Comparison of ENCODE assay signal across 8 cellular contexts in the genomic region with DNA sequence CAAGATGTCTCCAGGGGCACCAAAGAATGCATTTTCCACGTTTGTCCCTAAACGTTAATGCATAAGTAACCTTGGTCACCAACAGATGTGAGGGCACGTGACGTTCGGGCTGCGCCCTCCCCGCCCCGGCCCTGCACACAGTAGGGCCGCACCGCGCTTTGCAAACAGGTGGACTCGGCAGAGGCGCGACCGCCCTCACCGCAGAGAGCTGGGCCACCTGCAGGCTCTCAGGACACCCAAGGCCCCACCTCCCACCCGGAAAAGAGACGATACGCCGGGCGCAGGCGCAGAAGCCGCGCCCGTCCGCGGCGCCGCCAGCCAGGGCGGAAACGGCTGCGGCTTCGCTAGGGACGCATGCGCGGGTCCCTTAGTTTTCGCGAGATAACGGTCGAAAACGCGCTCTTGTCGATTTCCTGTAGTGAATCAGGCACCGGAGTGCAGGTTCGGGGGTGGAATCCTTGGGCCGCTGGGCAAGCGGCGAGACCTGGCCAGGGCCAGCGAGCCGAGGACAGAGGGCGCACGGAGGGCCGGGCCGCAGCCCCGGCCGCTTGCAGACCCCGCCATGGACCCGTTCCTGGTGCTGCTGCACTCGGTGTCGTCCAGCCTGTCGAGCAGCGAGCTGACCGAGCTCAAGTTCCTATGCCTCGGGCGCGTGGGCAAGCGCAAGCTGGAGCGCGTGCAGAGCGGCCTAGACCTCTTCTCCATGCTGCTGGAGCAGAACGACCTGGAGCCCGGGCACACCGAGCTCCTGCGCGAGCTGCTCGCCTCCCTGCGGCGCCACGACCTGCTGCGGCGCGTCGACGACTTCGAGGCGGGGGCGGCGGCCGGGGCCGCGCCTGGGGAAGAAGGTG. TPM values are rescaled to one million over a fixed set of nuclear protein-coding genes. Genes with fewer than 3 reads are reported as not detected.
DNase-seq lines count a peak whose midpoint lies in the region; ATAC-seq lines count a peak whose summit lies in the region.

A gene with protein sequence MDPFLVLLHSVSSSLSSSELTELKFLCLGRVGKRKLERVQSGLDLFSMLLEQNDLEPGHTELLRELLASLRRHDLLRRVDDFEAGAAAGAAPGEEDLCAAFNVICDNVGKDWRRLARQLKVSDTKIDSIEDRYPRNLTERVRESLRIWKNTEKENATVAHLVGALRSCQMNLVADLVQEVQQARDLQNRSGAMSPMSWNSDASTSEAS (plus strand): TSS at position 399 of the 851 bp plus-strand sequence. CDS start 164 bp downstream, at position 563.

- peak within 1 kb of the TSS; percentile 96 for H4K91ac ChIP-seq in mesenchymal stem cell (ENCODE audit: low read length)

- H3K27ac Mint-ChIP-seq in effector memory CD8-positive, alpha-beta T cell, result peak within 1 kb of the TSS; percentile 98 to 99

- H3K4ac ChIP-seq in mesenchymal stem cell (ENCODE audit: low read depth in 1 of 2, low read length in 2 of 2), result peak within 1 kb of the TSS; percentile 99 to 100

- peak within 1 kb of the TSS; percentile 93 for H2BK120ac ChIP-seq in mesenchymal stem cell (ENCODE audit: low read depth, low read length)

- peaks cover 32% of the 10 kb centered on the region for H3K4me1 ChIP-seq in mesenchymal stem cell (ENCODE audit: control insufficient read depth, insufficient read depth, low read depth, low read length)

- peaks cover 28 to 37% of the 10 kb centered on the region in 2 donors for H3K4me1 Mint-ChIP-seq in effector memory CD8-positive, alpha-beta T cell (ENCODE audit: low read depth in 2 of 2)

- no peaks in the 10 kb centered on the region for H3K27me3 Mint-ChIP-seq in effector memory CD8-positive, alpha-beta T cell

- H3K14ac ChIP-seq in mesenchymal stem cell (ENCODE audit: low read length in 2 of 2), result peak within 1 kb of the TSS in 1 of 2 experiments; percentile 99

- CTCF ChIA-PET in activated CD8-positive, alpha-beta memory T cell treated with anti-CD3 and anti-CD28 coated beads for 36 hours (lab: Charles Lee), result no interaction called here

- H2AK5ac ChIP-seq in mesenchymal stem cell (ENCODE audit: low read length, severe bottlenecking), result peak within 1 kb of the TSS; percentile 90

- peak within 1 kb of the TSS in 1 of 2 experiments; percentile 97 for H3K23ac ChIP-seq in mesenchymal stem cell (ENCODE audit: low read length in 2 of 2)

- H3K27me3 ChIP-seq in mesenchymal stem cell (ENCODE audit: control insufficient read depth in 1 of 2, insufficient read depth in 1 of 2, low read length in 2 of 2), result peaks cover 0 to 11% of the 10 kb centered on the region in 2 experiments

- H3K4me3 ChIP-seq in mesenchymal stem cell (ENCODE audit: insufficient read depth in 1 of 2, low read depth in 1 of 2, low read length in 2 of 2), result peak within 1 kb of the TSS; percentile 88 to 93

- peak; percentile 70 for ATAC-seq in GM19395 (IDR thresholded peaks at IDR 0.05; ENCODE audit: unreplicated experiment)
- peak; percentile 68 for ATAC-seq in effector memory CD8-positive, alpha-beta T cell (replicated peaks)

- POLR2A ChIA-PET in activated CD8-positive, alpha-beta memory T cell treated with anti-CD3 and anti-CD28 coated beads for 36 hours (lab: Charles Lee), result interaction anchor here (0.5 to 2.9 kb wide), 6 partner anchors 44 to 1861 kb away, joined by 3 to 16 read pairs (median 6); a partner anchor contains a TSS

- H2AFZ ChIP-seq in mesenchymal stem cell (ENCODE audit: low read depth, low read length), result peak within 1 kb of the TSS; percentile 83

- H3K36me3 ChIP-seq in mesenchymal stem cell (ENCODE audit: control insufficient read depth in 1 of 2, insufficient read depth in 2 of 2, low read depth in 1 of 2, low read length in 2 of 2), result peaks cover 33 to 35% of the 10 kb centered on the region in 2 experiments

- H3K36me3 Mint-ChIP-seq in effector memory CD8-positive, alpha-beta T cell (ENCODE audit: insufficient read depth), result peaks cover 57% of the 10 kb centered on the region

- DNase-seq in CD1c-positive myeloid dendritic cell (ENCODE audit: extremely low spot score), result peak; percentile 98
- DNase-seq in HK-2 (ENCODE audit: unreplicated experiment), result peak; percentile 86
- peak; percentile 60 for DNase-seq in NK-92 (lab: John Stamatoyannopoulos, UW; ENCODE audit: unreplicated experiment)
- DNase-seq in effector memory CD8-positive, alpha-beta T cell, result peak; percentile 86 to 88 (median 88)
- peak; percentile 93 for DNase-seq in mesenchymal stem cell
- peak; percentile 81 for DNase-seq in stimulated activated CD8-positive, alpha-beta memory T cell treated with anti-CD3 and anti-CD28 coated beads, Interleukin-12 subunit alpha, Interleukin-12 subunit beta, amount 100 ng/mL, for 24 hours (ENCODE audit: extremely low read depth)

- H3K79me1 ChIP-seq in mesenchymal stem cell (replicated peaks; ENCODE audit: low read length, poor library complexity, severe bottlenecking), result peaks cover 13% of the 10 kb centered on the region

- WGBS in mesenchymal stem cell, result under 1% methylated on average over 88 of the region's 91 CpGs

- peak within 1 kb of the TSS; percentile 96 for H4K8ac ChIP-seq in mesenchymal stem cell (ENCODE audit: low read length)

- peak within 1 kb of the TSS; percentile 88 for H3K4me2 ChIP-seq in mesenchymal stem cell (ENCODE audit: low read length, poor library complexity, severe bottlenecking)

- no peaks in the 10 kb centered on the region for H3K9me3 Mint-ChIP-seq in effector memory CD8-positive, alpha-beta T cell

- peak within 1 kb of the TSS; percentile 90 to 93 for H3K4me3 Mint-ChIP-seq in effector memory CD8-positive, alpha-beta T cell

- peak within 1 kb of the TSS; percentile 75 for H2BK15ac ChIP-seq in mesenchymal stem cell (ENCODE audit: low read depth, poor library complexity, severe bottlenecking)

- H3K9me3 ChIP-seq in mesenchymal stem cell (ENCODE audit: control insufficient read depth, low read length), result no peaks in the 10 kb centered on the region

- peak within 1 kb of the TSS; percentile 60 to 75 for H2BK12ac ChIP-seq in mesenchymal stem cell (ENCODE audit: low read length in 2 of 2)

- H3K27ac ChIP-seq in mesenchymal stem cell (ENCODE audit: low read length, poor library complexity, severe bottlenecking), result peak within 1 kb of the TSS; percentile 97

- H3K9ac ChIP-seq in mesenchymal stem cell (ENCODE audit: low read length), result peak within 1 kb of the TSS; percentile 94

- H3K18ac ChIP-seq in mesenchymal stem cell (ENCODE audit: low read depth in 1 of 2, low read length in 2 of 2), result peak within 1 kb of the TSS; percentile 98 to 100

- H2BK5ac ChIP-seq in mesenchymal stem cell (ENCODE audit: low read depth, low read length, poor library complexity, severe bottlenecking), result peak within 1 kb of the TSS; percentile 90

RNA-seq across cellular contexts. Expression of the gene that starts here (rescaled TPM):
- 10 to 100 TPM; 37.7 to 38.8 TPM for total RNA-seq in activated CD8-positive, alpha-beta memory T cell treated with anti-CD3 and anti-CD28 coated beads for 36 hours
- 30.7 TPM for polyA plus RNA-seq in mesenchymal stem cell (2013, experiment 1 of 2)
- 31.4 TPM for polyA plus RNA-seq in mesenchymal stem cell (2013, experiment 2 of 2)

Comparison
In these comparisons a context has a peak if more than half of its experiments do, and no peak if none do; other contexts are left out.
1. Peak in every context shown above with its lines: DNase-seq, ATAC-seq, H3K4me3 ChIP-seq and H3K27ac ChIP-seq.